Comparison of ENCODE assay signal across 12 cellular contexts in the genomic region with DNA sequence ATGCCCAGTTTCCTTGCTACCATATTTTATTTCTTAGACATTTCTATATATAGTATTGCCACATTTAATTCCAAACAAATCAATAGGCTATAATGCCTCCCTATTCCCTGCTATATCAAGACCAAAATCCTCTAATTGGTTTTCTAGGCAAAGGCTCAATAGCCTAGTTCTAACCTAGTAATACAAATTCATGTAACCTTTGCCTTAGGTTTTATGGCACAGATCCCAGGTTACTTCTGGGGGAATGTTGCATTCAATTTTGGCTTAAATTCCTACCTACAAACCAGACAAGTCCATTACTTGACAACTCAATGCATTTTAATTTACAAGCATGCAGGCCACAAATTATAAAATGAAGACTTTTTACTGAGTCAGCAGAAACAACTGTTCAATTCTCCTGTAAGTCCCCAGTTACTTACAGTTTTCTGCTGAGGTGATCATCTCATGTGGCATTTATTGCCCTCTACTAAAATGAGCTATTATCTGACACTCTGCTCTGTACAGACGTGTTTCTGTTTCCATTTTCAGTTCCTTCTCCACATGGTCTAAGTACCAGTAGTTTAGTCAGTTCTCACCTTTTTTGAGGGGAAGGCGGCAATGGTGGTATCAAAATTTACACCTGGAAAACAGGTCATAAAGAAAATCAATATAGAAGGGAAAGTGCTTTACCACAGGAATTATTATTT. TPM values are rescaled to one million over a fixed set of nuclear protein-coding genes. Genes with fewer than 3 reads are reported as not detected.
DNase-seq lines count a peak whose midpoint lies in the region; ATAC-seq lines count a peak whose summit lies in the region.
"Had no signal": no experiment of that assay in that cellular context is flagged by ENCODE, and none has a peak within 500 bp of the region (broad histone marks: within the 10 kb centered on the region; RNA-seq: fewer than 3 reads in every experiment).

No MANE protein-coding gene starts in this region.

- intact Hi-C loops in head of caudate nucleus (cut with DNase I), result no loop called here

- no peaks in the 10 kb centered on the region for H3K27me3 Mint-ChIP-seq in CD4-positive, CD25-positive, alpha-beta regulatory T cell

- peaks cover 18% of the 10 kb centered on the region for H3K36me3 ChIP-seq in CD4-positive, CD25-positive, alpha-beta regulatory T cell (ENCODE audit: control insufficient read depth, insufficient read depth, low read length)
- peaks cover 51% of the 10 kb centered on the region; the same call in 1 of the 2 replicates for H3K36me3 ChIP-seq in Karpas-422 (ENCODE audit: insufficient read depth, low read length)
- H3K36me3 ChIP-seq: cardiac muscle cell had no signal

- DNase-seq in CD4-positive, CD25-positive, alpha-beta regulatory T cell, result no peak
- DNase-seq in Karpas-422, result no peak
- no peak for DNase-seq in head of caudate nucleus
- DNase-seq in AG08396 (ENCODE audit: low spot score), result no peak
- no peak for DNase-seq in caudate nucleus (lab: John Stamatoyannopoulos, UW)
- DNase-seq in SKM-1 (lab: John Stamatoyannopoulos, UW; ENCODE audit: unreplicated experiment), result no peak
- DNase-seq: stimulated activated CD4-positive, alpha-beta T cell treated with anti-CD3 and anti-CD28 coated beads, Interleukin-2, amount 100 ng/mL, for 24 hours; upper lobe of left lung had no signal

- no peak for ATAC-seq in CD4-positive, CD25-positive, alpha-beta regulatory T cell (ENCODE audit: low read depth in 2 of 2)
- ATAC-seq in GM19328 (IDR thresholded peaks at IDR 0.05; ENCODE audit: unreplicated experiment), result peak; percentile 98
- peak; percentile 99 for ATAC-seq in HG02852 (IDR thresholded peaks at IDR 0.05; ENCODE audit: unreplicated experiment)

- H3K4me1 Mint-ChIP-seq in CD4-positive, CD25-positive, alpha-beta regulatory T cell, result peaks cover 4 to 20% (median 10%) of the 10 kb centered on the region in 4 donors

- no peak overlapping the region for H3K4me2 ChIP-seq in Karpas-422 (ENCODE audit: low read depth, low read length, poor library complexity, severe bottlenecking)

- H3K27ac Mint-ChIP-seq in CD4-positive, CD25-positive, alpha-beta regulatory T cell, result peak overlapping the region in 2 of 3 donors; percentile 1 to 55

- H2AFZ ChIP-seq in Karpas-422 (ENCODE audit: low read length), result no peak overlapping the region

- H3K4me3 Mint-ChIP-seq in CD4-positive, CD25-positive, alpha-beta regulatory T cell, result no peak overlapping the region

- no peaks in the 10 kb centered on the region for H3K9me3 Mint-ChIP-seq in CD4-positive, CD25-positive, alpha-beta regulatory T cell

- peaks cover 30% of the 10 kb centered on the region for H3K79me2 ChIP-seq in Karpas-422 (ENCODE audit: low read length)

- H3K27me3 ChIP-seq in CD4-positive, CD25-positive, alpha-beta regulatory T cell (ENCODE audit: control insufficient read depth, insufficient read depth, low read length), result no peaks in the 10 kb centered on the region
- no peaks in the 10 kb centered on the region for H3K27me3 ChIP-seq in Karpas-422 (ENCODE audit: low read length)
- H3K27me3 ChIP-seq: cardiac muscle cell, upper lobe of left lung had no signal

- H4K20me1 ChIP-seq in Karpas-422 (ENCODE audit: insufficient read depth, low read depth, low read length), result no peaks in the 10 kb centered on the region

- H3K9ac ChIP-seq in Karpas-422 (ENCODE audit: low read length), result no peak overlapping the region

- H3K9me3 ChIP-seq in CD4-positive, CD25-positive, alpha-beta regulatory T cell (ENCODE audit: control insufficient read depth in 2 of 2, low read length in 2 of 2), result no peaks in the 10 kb centered on the region
- no peaks in the 10 kb centered on the region for H3K9me3 ChIP-seq in Karpas-422 (ENCODE audit: low read length)
- H3K9me3 ChIP-seq: upper lobe of left lung had no signal

- H3K27ac ChIP-seq in CD4-positive, CD25-positive, alpha-beta regulatory T cell (ENCODE audit: insufficient read depth, low read length, poor library complexity, severe bottlenecking), result no peak overlapping the region
- H3K27ac ChIP-seq in Karpas-422 (ENCODE audit: low read length) (0 out of 2 replicates have a peak overlapping the region, but pooled peaks have one; percentile 38), caudate nucleus (ENCODE audit: low read depth, low read length) (no peak overlapping the region)
- H3K27ac ChIP-seq: cardiac muscle cell, RWPE1 had no signal

- H3K36me3 Mint-ChIP-seq in CD4-positive, CD25-positive, alpha-beta regulatory T cell, result peaks cover 30% of the 10 kb centered on the region

- no peaks in the 10 kb centered on the region for H3K9me2 ChIP-seq in Karpas-422 (replicated peaks; ENCODE audit: insufficient read depth, low read length)

- H3K4me3 ChIP-seq in CD4-positive, CD25-positive, alpha-beta regulatory T cell (ENCODE audit: low read depth, low read length), result no peak overlapping the region
- H3K4me3 ChIP-seq in Karpas-422 (ENCODE audit: low read length), result no peak overlapping the region
- H3K4me3 ChIP-seq: cardiac muscle cell, upper lobe of left lung had no signal

- no peaks in the 10 kb centered on the region for H3K4me1 ChIP-seq in CD4-positive, CD25-positive, alpha-beta regulatory T cell (ENCODE audit: control insufficient read depth, insufficient read depth, low read length, poor library complexity, severe bottlenecking)
- H3K4me1 ChIP-seq in Karpas-422 (ENCODE audit: low read length), result peaks cover 19% of the 10 kb centered on the region

RNA-seq across cellular contexts. Expression of a gene that starts 11.7 kb away (rescaled TPM):
- 0.47 TPM for total RNA-seq in CD4-positive, CD25-positive, alpha-beta regulatory T cell
- polyA plus RNA-seq in CD4-positive, CD25-positive, alpha-beta regulatory T cell, result under 1 TPM; 0.15 to 0.89 (median 0.50) TPM
- 3.4 and 4.5 TPM in 2 replicates for total RNA-seq in Karpas-422 (2014; rRNA removed; shearing (Covaris generic); ENCODE audit: low replicate concordance)
- polyA plus RNA-seq: cardiac muscle cell had no signal

RNA-seq across cellular contexts. Expression of a gene that starts 30.1 kb away (rescaled TPM):
- 23.8 TPM for total RNA-seq in CD4-positive, CD25-positive, alpha-beta regulatory T cell
- polyA plus RNA-seq in CD4-positive, CD25-positive, alpha-beta regulatory T cell, result 10 to 100 TPM; 10.2 to 22.5 (median 13.4) TPM
- 17.5 and 18.2 TPM in 2 replicates for total RNA-seq in Karpas-422 (2014; rRNA removed; shearing (Covaris generic); ENCODE audit: low replicate concordance)

Comparison
In these comparisons a context has a peak if more than half of its experiments do, and no peak if none do; other contexts are left out.
1. ATAC-seq: peak in GM19328 (single experiment) and HG02852 (single experiment); none in CD4-positive, CD25-positive, alpha-beta regulatory T cell (0 of 2).